ENCODE assay signal across 30 cellular contexts in the genomic region with DNA sequence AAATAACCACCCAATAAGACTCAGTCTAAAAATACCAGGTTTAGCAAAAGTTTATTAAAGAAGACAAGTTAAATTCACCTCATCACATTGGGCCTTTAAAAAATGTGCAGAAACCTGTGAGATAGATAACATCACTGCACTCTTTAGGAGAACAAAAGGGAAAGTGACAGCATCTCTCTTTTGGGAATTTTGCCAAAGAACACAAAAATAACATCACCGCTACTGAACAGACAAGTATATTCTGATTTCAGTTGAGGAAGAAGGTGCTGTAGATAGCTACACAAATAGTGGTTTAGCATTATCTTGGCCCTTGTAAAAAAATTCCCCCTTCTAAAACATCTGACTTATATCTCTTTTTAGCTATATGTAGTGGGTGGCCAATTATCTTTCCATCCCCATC.
"Had no signal": no experiment of that assay in that cellular context is flagged by ENCODE, and none has a peak within 500 bp of the region (broad histone marks: within the 10 kb centered on the region; RNA-seq: fewer than 3 reads in every experiment).

No MANE protein-coding gene starts in this region.

- ATAC-seq: body of pancreas; esophagus mucosa; left cardiac atrium; naive thymus-derived CD8-positive, alpha-beta T cell; psoas muscle; stimulated activated naive B cell treated with anti-CD40 and anti-IgM and Interleukin-4, amounts not matched to agents 10 μg/mL and 1 μg/mL and 100 μg/mL, for 72 hours had no signal

- H2AFZ ChIP-seq: parathyroid adenoma had no signal

- H3K79me2 ChIP-seq: parathyroid adenoma had no signal

- DNase-seq: activated CD4-positive, alpha-beta T cell treated with anti-CD3 and anti-CD28 coated beads for 48 hours; activated CD4-positive, alpha-beta T cell treated with anti-CD3 and anti-CD28 coated beads, Interleukin-2, amount 50 U/mL, for 48 hours; activated CD8-positive, alpha-beta memory T cell treated with anti-CD3 and anti-CD28 coated beads for 24 hours; activated effector memory CD4-positive, alpha-beta T cell treated with Interleukin-2 at 50 U/mL for 16 hours; activated naive CD4-positive, alpha-beta T cell treated with Interleukin-2 at 50 U/mL for 16 hours; anterior cingulate cortex; body of pancreas; cerebellar nuclear complex; foreskin fibroblast; hippocampal formation; left cardiac atrium; midbrain; naive thymus-derived CD8-positive, alpha-beta T cell; nucleus accumbens; psoas muscle; stimulated activated CD4-positive, alpha-beta T cell treated with anti-CD3 and anti-CD28 coated beads, Interleukin-2, amount 100 ng/mL, for 24 hours; stimulated activated naive B cell treated with anti-CD40 and anti-IgM and Interleukin-4, amounts not matched to agents 10 μg/mL and 1 μg/mL and 100 μg/mL, for 72 hours; stomach; T-helper 9 cell; thyroid gland; upper lobe of left lung had no signal

- FAIRE-seq: keratinocyte, TTC549 had no signal

- H3K4me2 ChIP-seq: smooth muscle cell had no signal

- H3K27ac ChIP-seq: body of pancreas, coronary artery, parathyroid adenoma, psoas muscle, right atrium auricular region, stomach, thyroid gland, upper lobe of left lung, vagina, VCaP had no signal

- H3K9ac ChIP-seq: parathyroid adenoma had no signal

- H3K9me3 ChIP-seq: body of pancreas, psoas muscle, right atrium auricular region, stomach, thyroid gland, upper lobe of left lung, vagina had no signal

- H3K4me3 ChIP-seq: body of pancreas, coronary artery, psoas muscle, right atrium auricular region, smooth muscle cell, stomach, thyroid gland, upper lobe of left lung, vagina had no signal

- H3K4me1 ChIP-seq: body of pancreas, stomach, thyroid gland, upper lobe of left lung, vagina had no signal

- H3K27me3 ChIP-seq: body of pancreas, right atrium auricular region, stomach, thyroid gland, upper lobe of left lung, vagina had no signal

- H3K36me3 ChIP-seq: thyroid gland, vagina had no signal
